ENCODE assay signal across 14 cellular contexts in the genomic region with DNA sequence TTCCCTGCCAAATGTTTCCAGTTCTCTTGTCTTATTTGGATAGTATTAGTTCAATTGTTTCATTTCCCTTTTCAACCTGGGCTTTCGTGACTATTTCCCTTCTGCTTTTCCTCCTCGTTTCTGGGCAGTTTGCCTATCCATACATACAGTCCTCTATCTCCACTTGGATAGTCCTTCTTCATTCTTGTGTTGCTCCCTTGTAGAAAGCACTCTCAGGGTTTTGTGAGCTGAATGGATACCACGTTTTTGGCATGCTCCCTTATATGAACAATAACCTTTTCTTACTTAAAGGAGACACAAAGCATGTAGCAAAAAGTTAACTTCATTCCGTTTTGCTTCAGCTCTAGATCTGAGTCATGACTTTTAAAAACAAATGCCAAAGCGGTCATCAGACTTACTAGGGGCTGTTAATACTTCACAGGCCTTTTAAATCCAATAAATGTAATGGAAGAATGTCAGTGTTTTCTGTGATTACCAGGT. TPM values are rescaled to one million over a fixed set of nuclear protein-coding genes. Genes with fewer than 3 reads are reported as not detected.
DNase-seq lines count a peak whose midpoint lies in the region; ATAC-seq, FAIRE-seq and TF ChIP-seq lines count a peak whose summit lies in the region.
"Had no signal": no experiment of that assay in that cellular context is flagged by ENCODE, and none has a peak within 500 bp of the region (broad histone marks: within the 10 kb centered on the region; RNA-seq: fewer than 3 reads in every experiment).

No MANE protein-coding gene starts in this region.

- peaks cover 12% of the 10 kb centered on the region for H3K27me3 Mint-ChIP-seq in nephron (ENCODE audit: low read depth)

- H3K9me3 Mint-ChIP-seq in nephron = no peaks in the 10 kb centered on the region
- H3K9me3 Mint-ChIP-seq: activated naive CD4-positive, alpha-beta T cell treated with anti-CD3 and anti-CD28 coated beads, Interleukin-2, amount 50 U/mL, for 24 hours; IgD-negative memory B cell; neural progenitor cell had no signal

- DNase-seq in GM12892 (ENCODE audit: insufficient read length) (no peak), NCI-H774 (lab: John Stamatoyannopoulos, UW) (peak; percentile 40), choroid plexus epithelial cell (ENCODE audit: low read depth) (peak; percentile 11), AG08396 (ENCODE audit: low spot score) (no peak), NCI-H2171 treated with DMSO at 0.1 percent for 48 hours (lab: John Stamatoyannopoulos, UW) (no peak), RKO (ENCODE audit: low spot score) (no peak)
- DNase-seq: activated CD4-positive, alpha-beta T cell treated with anti-CD3 and anti-CD28 coated beads, Interleukin-2, amount 50 U/mL, for 4 hours; NCI-H446; SW 1271 had no signal

- peak overlapping the region; percentile 66 to 88 (median 85) for H3K27ac Mint-ChIP-seq in nephron
- H3K27ac Mint-ChIP-seq: activated naive CD4-positive, alpha-beta T cell treated with anti-CD3 and anti-CD28 coated beads, Interleukin-2, amount 50 U/mL, for 24 hours; neural progenitor cell had no signal

- FAIRE-seq in GM12892 (lab: Jason Lieb, UNC) = peak; percentile 77

- no peaks in the 10 kb centered on the region for H3K36me3 Mint-ChIP-seq in nephron (ENCODE audit: low read depth)
- H3K36me3 Mint-ChIP-seq: activated naive CD4-positive, alpha-beta T cell treated with anti-CD3 and anti-CD28 coated beads, Interleukin-2, amount 50 U/mL, for 24 hours; neural progenitor cell had no signal

- peak overlapping the region in 1 of 3 experiments; percentile 14 for H3K4me3 Mint-ChIP-seq in nephron
- H3K4me3 Mint-ChIP-seq: activated naive CD4-positive, alpha-beta T cell treated with anti-CD3 and anti-CD28 coated beads, Interleukin-2, amount 50 U/mL, for 24 hours; IgD-negative memory B cell; neural progenitor cell had no signal

- TF ChIP-seq POLR2A in GM12892 (IDR thresholded peaks at IDR 0.05; ENCODE audit: low read depth, low read length) = no peak

- H3K4me1 Mint-ChIP-seq in nephron = peaks cover 5% of the 10 kb centered on the region
- H3K4me1 Mint-ChIP-seq: activated naive CD4-positive, alpha-beta T cell treated with anti-CD3 and anti-CD28 coated beads, Interleukin-2, amount 50 U/mL, for 24 hours; neural progenitor cell had no signal

- H3K4me3 ChIP-seq in choroid plexus epithelial cell (ENCODE audit: low read depth, low read length) = no peak overlapping the region
- H3K4me3 ChIP-seq: neural progenitor cell had no signal

- no peak for ATAC-seq in GM18870 (IDR thresholded peaks at IDR 0.05; ENCODE audit: unreplicated experiment)

- TF ChIP-seq CTCF in choroid plexus epithelial cell (conservative IDR thresholded peaks at IDR 0.05; ENCODE audit: low read depth, low read length) (no peak), nephron (IDR thresholded peaks at IDR 0.05; ENCODE audit: unreplicated experiment in 3 of 3) (no peak)

RNA-seq across cellular contexts. Expression of a gene that starts 16.6 kb away (rescaled TPM):
- polyA plus RNA-seq in GM12892 (2012; ENCODE audit: missing spikeins) = 37.7 TPM

RNA-seq across cellular contexts. Expression of a gene that starts 51.5 kb away (rescaled TPM):
- 20.4 TPM for polyA plus RNA-seq in GM12892 (2012; ENCODE audit: missing spikeins)

Comparison
In these comparisons a context has a peak if more than half of its experiments do, and no peak if none do; other contexts are left out.
1. DNase-seq: peak in NCI-H774 (single experiment) and choroid plexus epithelial cell (single experiment); none in GM12892 (single experiment), AG08396 (single experiment), NCI-H2171 treated with DMSO at 0.1 percent for 48 hours (single experiment) and RKO (single experiment).